In the genomic region with DNA sequence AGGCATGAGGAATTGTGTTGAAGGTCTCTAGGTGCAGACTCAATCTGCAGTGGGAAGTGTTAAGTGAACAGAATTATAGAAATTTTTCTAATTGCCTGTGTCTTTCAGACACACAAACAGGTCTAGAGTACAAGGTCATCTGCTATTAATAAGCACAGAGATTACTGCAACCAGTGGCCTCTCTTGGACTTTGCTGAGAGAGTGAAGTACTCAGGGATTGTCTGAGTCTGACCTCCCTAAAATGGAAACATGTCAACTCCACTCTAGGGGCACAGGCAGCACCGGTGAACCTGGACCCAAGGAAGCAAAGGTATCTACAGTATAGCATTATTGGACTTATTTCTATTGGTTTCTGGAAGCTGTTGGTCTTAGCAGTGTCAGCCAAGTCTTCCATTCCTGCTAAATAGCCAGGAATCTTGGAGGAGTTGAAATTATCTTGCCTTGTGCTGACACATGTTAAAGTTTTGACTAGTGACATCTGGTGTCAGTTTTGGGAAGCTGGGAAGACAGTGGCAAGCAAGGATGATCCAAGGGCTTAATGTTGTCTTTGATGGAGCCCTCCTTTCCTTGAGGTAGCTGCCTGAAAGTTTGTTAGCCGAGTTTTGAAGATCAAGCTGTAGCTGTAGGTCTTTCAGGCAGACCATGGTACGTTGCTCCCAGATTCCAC, we compare ENCODE assay signal across 29 cellular contexts.
"Had no signal": no experiment of that assay in that cellular context is flagged by ENCODE, and none has a peak within 500 bp of the region (broad histone marks: within the 10 kb centered on the region; RNA-seq: fewer than 3 reads in every experiment).

No MANE protein-coding gene starts in this region.

- DNase-seq: activated CD4-positive, alpha-beta memory T cell treated with anti-CD3 and anti-CD28 coated beads, Interleukin-2, amount 10 ng/mL, durations not matched to agents 7 days and 5 days; activated CD4-positive, alpha-beta T cell treated with anti-CD3 and anti-CD28 coated beads for 1 hour; activated CD4-positive, alpha-beta T cell treated with anti-CD3 and anti-CD28 coated beads for 48 hours; activated CD4-positive, CD25-positive, alpha-beta regulatory T cell; activated CD8-positive, alpha-beta memory T cell treated with anti-CD3 and anti-CD28 coated beads for 24 hours; activated CD8-positive, alpha-beta memory T cell treated with anti-CD3 and anti-CD28 coated beads, Interleukin-2, amount 10 ng/mL, durations not matched to agents 7 days and 5 days; activated CD8-positive, alpha-beta memory T cell treated with anti-CD3 and anti-CD28 coated beads, Interleukin-2, amount 50 U/mL, for 48 hours; activated effector memory CD4-positive, alpha-beta T cell treated with Interleukin-2 at 50 U/mL for 16 hours; activated naive CD4-positive, alpha-beta T cell treated with anti-CD3 and anti-CD28 coated beads, Interleukin-2, amount 10 ng/mL, durations not matched to agents 7 days and 5 days; activated naive CD8-positive, alpha-beta T cell treated with anti-CD3 and anti-CD28 coated beads, Interleukin-2, amount 50 U/mL, for 24 hours; activated T-cell treated with anti-CD3 and anti-CD28 coated beads, Interleukin-2, amount 50 U/mL, for 48 hours; aorta; brain microvascular endothelial cell; Karpas-422; KBM-7; NCI-H1048; NCI-H1436 treated with DMSO at 0.1 percent for 48 hours; NCI-H1694 treated with DMSO at 0.1 percent for 48 hours; NCI-H2029; NCI-H345; NCI-H524 treated with DMSO at 0.1 percent for 48 hours; NK-92 treated with Interleukin-12 subunit alpha and Interleukin-12 subunit beta, amount 100 ng/mL, for 24 hours; PC-3; SHP77; SJCRH30; T1000; WERI-Rb-1 had no signal

- ATAC-seq: activated CD8-positive, alpha-beta memory T cell treated with anti-CD3 and anti-CD28 coated beads, Interleukin-2, amount 10 ng/mL, durations not matched to agents 7 days and 5 days; activated naive CD8-positive, alpha-beta T cell treated with anti-CD3 and anti-CD28 coated beads, Interleukin-2, amount 50 U/mL, for 24 hours; PC-3 had no signal

- H3K27me3 ChIP-seq: brain microvascular endothelial cell had no signal

- H3K27ac ChIP-seq: brain microvascular endothelial cell, RWPE1, SJCRH30, SK-N-MC, WERI-Rb-1 had no signal

- H3K36me3 ChIP-seq: brain microvascular endothelial cell, SJCRH30, WERI-Rb-1 had no signal

- H3K4me1 ChIP-seq: SJCRH30 had no signal

- H3K4me3 ChIP-seq: SJCRH30, SK-N-MC had no signal

- H3K9me3 ChIP-seq: SJCRH30 had no signal
